Comparison of ENCODE assay signal across 9 cellular contexts in genomic region chr11:71342951-71343827, GRCh38.
A peak's percentile ranks its signal among the peaks of the same experiment; 100 is the strongest.
DNase-seq lines count a peak whose midpoint lies in the region; ATAC-seq and TF ChIP-seq lines count a peak whose summit lies in the region.
"Had no signal": no experiment of that assay in that cellular context is flagged by ENCODE, and none has a peak within 500 bp of the region (broad histone marks: within the 10 kb centered on the region; RNA-seq: fewer than 3 reads in every experiment).

No MANE protein-coding gene starts in this region.

- peaks cover 6% of the 10 kb centered on the region for H3K4me1 ChIP-seq in upper lobe of right lung

- intact Hi-C loops in upper lobe of right lung (cut with DNase I): no loop called here

- no peak overlapping the region for H3K4me3 ChIP-seq in WI38 (ENCODE audit: low read depth, low read length)
- no peak overlapping the region for H3K4me3 ChIP-seq in upper lobe of right lung
- H3K4me3 ChIP-seq: BLaER1 treated with 17β-estradiol and CSF1 and Interleukin-3, amounts not matched to agents 10 nM and 100 nM had no signal

- no peaks in the 10 kb centered on the region for H3K9me3 ChIP-seq in upper lobe of right lung
- H3K9me3 ChIP-seq: BLaER1 treated with 17β-estradiol and CSF1 and Interleukin-3, amounts not matched to agents 10 nM and 100 nM had no signal

- no peaks in the 10 kb centered on the region for H3K36me3 ChIP-seq in upper lobe of right lung
- H3K36me3 ChIP-seq: BLaER1 treated with 17β-estradiol and CSF1 and Interleukin-3, amounts not matched to agents 10 nM and 100 nM had no signal

- peak; percentile 83 for ATAC-seq in upper lobe of right lung

- DNase-seq in NCI-H1436 (lab: John Stamatoyannopoulos, UW): peak; percentile 55
- no peak for DNase-seq in NCI-H1436 treated with DMSO at 0.1 percent for 48 hours (lab: John Stamatoyannopoulos, UW)
- peak; percentile 69 for DNase-seq in HT-29 (ENCODE audit: low spot score)
- DNase-seq in islet precursor cell: peak; percentile 77
- peak; percentile 73 for DNase-seq in upper lobe of right lung
- DNase-seq in Kasumi-1 (lab: John Stamatoyannopoulos, UW): no peak
- DNase-seq in NCI-H187 treated with DMSO at 0.1 percent for 48 hours (lab: John Stamatoyannopoulos, UW): no peak

- TF ChIP-seq CTCF in WI38 (IDR thresholded peaks at IDR 0.05; ENCODE audit: low read depth, low read length) (peak; percentile 46), upper lobe of right lung (IDR thresholded peaks at IDR 0.05) (peak; percentile 48)

- H3K27ac ChIP-seq in upper lobe of right lung: no peak overlapping the region
- H3K27ac ChIP-seq: BLaER1 treated with 17β-estradiol and CSF1 and Interleukin-3, amounts not matched to agents 10 nM and 100 nM had no signal

- H3K27me3 ChIP-seq in upper lobe of right lung: no peaks in the 10 kb centered on the region
- H3K27me3 ChIP-seq: BLaER1 treated with 17β-estradiol and CSF1 and Interleukin-3, amounts not matched to agents 10 nM and 100 nM had no signal

Comparison
In these comparisons a context has a peak if more than half of its experiments do, and no peak if none do; other contexts are left out.
1. DNase-seq: peak in NCI-H1436 (single experiment), HT-29 (single experiment), islet precursor cell (single experiment) and upper lobe of right lung (single experiment); none in NCI-H1436 treated with DMSO at 0.1 percent for 48 hours (single experiment), Kasumi-1 (0 of 2) and NCI-H187 treated with DMSO at 0.1 percent for 48 hours (single experiment).